In the genomic region with DNA sequence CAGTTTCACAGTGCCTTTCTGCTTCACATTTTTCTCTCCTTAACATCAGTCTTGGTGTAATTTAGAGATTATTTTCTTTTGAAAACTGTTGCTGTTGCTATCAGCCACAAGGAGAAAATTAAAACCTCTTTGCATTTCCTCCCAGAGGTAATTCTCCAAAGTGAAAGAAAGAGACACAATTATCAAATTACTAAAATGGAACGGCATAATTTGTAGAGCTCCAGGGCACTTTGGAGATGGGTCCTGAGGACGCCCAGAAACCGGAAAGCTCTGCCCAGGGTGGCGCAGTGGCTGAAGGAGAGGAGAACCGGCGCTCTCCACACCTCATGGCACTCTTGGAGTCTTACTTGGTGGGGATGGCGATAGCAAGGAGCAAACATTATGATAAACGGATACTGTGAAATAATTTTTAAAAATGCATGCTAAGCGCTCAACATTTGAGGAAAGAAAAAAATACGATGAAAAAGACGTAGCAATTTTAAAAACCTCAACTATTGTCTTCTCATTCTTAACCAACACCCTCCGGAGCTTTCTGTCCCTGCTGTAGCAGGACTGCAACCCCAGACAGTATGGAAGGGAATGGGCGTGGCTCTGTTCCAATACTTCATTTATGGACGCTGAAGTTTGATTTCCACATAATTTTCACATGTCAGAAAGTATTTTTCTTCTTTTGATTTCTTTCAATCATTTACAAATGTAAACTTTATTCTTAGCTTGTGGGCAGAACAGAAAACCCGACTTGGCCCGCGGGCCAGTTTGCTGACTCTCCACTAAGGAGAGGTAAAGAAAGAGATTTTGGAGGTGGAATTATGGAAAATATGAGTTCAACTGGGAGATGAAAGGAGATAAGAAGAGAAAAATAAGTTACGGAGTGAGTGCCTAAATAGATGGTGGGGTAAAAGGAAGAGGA, we compare ENCODE assay signal across 8 cellular contexts. TPM values are rescaled to one million over a fixed set of nuclear protein-coding genes. Genes with fewer than 3 reads are reported as not detected.
DNase-seq lines count a peak whose midpoint lies in the region; ATAC-seq and TF ChIP-seq lines count a peak whose summit lies in the region.

No MANE protein-coding gene starts in this region.

- peak overlapping the region; percentile 71; the same call in 1 of the 2 replicates for H3K9ac ChIP-seq in iPS-20b (ENCODE audit: low read depth, low read length)

- no peak for TF ChIP-seq CTCF in NB4 (IDR thresholded peaks at IDR 0.05; ENCODE audit: low read depth, low read length)

- peak; percentile 61 for DNase-seq in ELR (ENCODE audit: low read depth)
- peak; percentile 65 for DNase-seq in NB4 (ENCODE audit: low read depth)
- DNase-seq in stimulated activated naive CD8-positive, alpha-beta T cell treated with anti-CD3 and anti-CD28 coated beads, Interleukin-15, Interleukin-2, amounts not matched to agents 100 U/mL and 50 U/mL, for 24 hours: peak; percentile 19
- no peak for DNase-seq in NK-92 (lab: John Stamatoyannopoulos, UW; ENCODE audit: unreplicated experiment)

- peak overlapping the region; percentile 90 for H3K27ac ChIP-seq in adipose tissue (ENCODE audit: low read depth, low read length)
- H3K27ac ChIP-seq in iPS-20b (ENCODE audit: low read length): peak overlapping the region; percentile 24

- no peaks in the 10 kb centered on the region for H3K9me3 ChIP-seq in iPS-20b (ENCODE audit: insufficient read depth, low read depth, low read length)

- H3K4me3 ChIP-seq in NB4 (ENCODE audit: low read depth, low read length): peak overlapping the region; percentile 90
- peak overlapping the region; percentile 83 for H3K4me3 ChIP-seq in iPS-20b (ENCODE audit: low read length)

- peaks cover 31% of the 10 kb centered on the region for H3K27me3 ChIP-seq in iPS-20b (ENCODE audit: insufficient read depth, low read length)

- no peak for ATAC-seq in stimulated activated naive CD8-positive, alpha-beta T cell treated with anti-CD3 and anti-CD28 coated beads, Interleukin-15, Interleukin-2, amounts not matched to agents 100 U/mL and 50 U/mL, for 24 hours
- no peak for ATAC-seq in GM21737 (IDR thresholded peaks at IDR 0.05; ENCODE audit: unreplicated experiment)
- no peak for ATAC-seq in GM19324 (IDR thresholded peaks at IDR 0.05; ENCODE audit: low FRiP score, unreplicated experiment)

- peaks cover 25% of the 10 kb centered on the region for H3K36me3 ChIP-seq in iPS-20b (ENCODE audit: insufficient read depth, low read depth, low read length)

- TF ChIP-seq POLR2A in NB4 (IDR thresholded peaks at IDR 0.05; ENCODE audit: extremely low read depth, insufficient read length): no peak

- peaks cover 15% of the 10 kb centered on the region; the same call in 1 of the 2 replicates for H3K4me1 ChIP-seq in iPS-20b (ENCODE audit: insufficient read depth, low read length)

- 14 to 39% (median 20%) methylated on average over 18 of the region's 18 CpGs for WGBS in adipose tissue, 3 donors

RNA-seq across cellular contexts. Expression of gene S100A11, which starts 1.1 kb away (rescaled TPM):
- 1,000 to 10,000 TPM in 2 of 3 donors, 100 to 1,000 TPM in 1; 254 to 1,637 (median 1,229) TPM for polyA plus RNA-seq in adipose tissue

RNA-seq across cellular contexts. Expression of gene S100A10, which starts 42.0 kb away (rescaled TPM):
- 1,000 to 10,000 TPM in 1 of 3 donors, 100 to 1,000 TPM in 1, 10 to 100 TPM in 1; 77.9 to 1,006 (median 392) TPM for polyA plus RNA-seq in adipose tissue

RNA-seq across cellular contexts. Expression of gene TCHHL1, which starts 53.2 kb away (rescaled TPM):
- not detected for polyA plus RNA-seq in adipose tissue
